2 cellular contexts compared by ENCODE assay signal in the genomic region with DNA sequence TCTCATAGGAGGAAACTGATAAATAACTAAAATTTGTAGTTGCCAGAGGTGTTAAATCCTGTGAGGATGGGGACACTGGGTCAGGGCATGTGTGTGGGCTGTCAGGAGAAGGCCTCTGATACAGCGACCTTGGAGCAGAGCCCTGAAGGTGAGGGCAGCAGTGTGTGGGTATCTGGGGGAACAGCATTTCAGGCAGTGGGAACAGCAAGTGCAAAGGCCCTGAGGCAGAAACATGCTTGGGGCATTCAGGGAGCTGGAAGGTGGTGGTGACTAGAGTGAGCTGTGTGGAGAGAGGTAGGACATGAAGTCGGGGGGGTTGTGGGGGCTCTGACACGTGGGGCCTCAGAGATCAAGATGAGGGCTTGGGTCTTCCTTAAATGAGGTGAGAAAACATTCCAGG.
TF ChIP-seq lines count a peak whose summit lies in the region.

No MANE protein-coding gene starts in this region.

TF ChIP-seq in SK-N-SH, 30 proteins besides CTCF, POLR2A, EP300 and RAD21 (continued from another document):
- TF ChIP-seq NFIC (IDR thresholded peaks at IDR 0.05; ENCODE audit: borderline replicate concordance) (no peak), SIN3A (IDR thresholded peaks at IDR 0.05; ENCODE audit: borderline replicate concordance, low read depth, low read length) (no peak), EZH2phosphoT487 (IDR thresholded peaks at IDR 0.05; ENCODE audit: borderline replicate concordance, low read depth) (no peak), RXRA (IDR thresholded peaks at IDR 0.05; ENCODE audit: borderline replicate concordance, low read depth) (no peak), CHD2 (IDR thresholded peaks at IDR 0.05; ENCODE audit: low read length, partially characterized antibody) (no peak), SMC3 (IDR thresholded peaks at IDR 0.05; ENCODE audit: low read depth, low read length) (no peak), TEAD4 (IDR thresholded peaks at IDR 0.05; ENCODE audit: borderline replicate concordance, insufficient read depth) (no peak)
- TF ChIP-seq, protein P1, sequence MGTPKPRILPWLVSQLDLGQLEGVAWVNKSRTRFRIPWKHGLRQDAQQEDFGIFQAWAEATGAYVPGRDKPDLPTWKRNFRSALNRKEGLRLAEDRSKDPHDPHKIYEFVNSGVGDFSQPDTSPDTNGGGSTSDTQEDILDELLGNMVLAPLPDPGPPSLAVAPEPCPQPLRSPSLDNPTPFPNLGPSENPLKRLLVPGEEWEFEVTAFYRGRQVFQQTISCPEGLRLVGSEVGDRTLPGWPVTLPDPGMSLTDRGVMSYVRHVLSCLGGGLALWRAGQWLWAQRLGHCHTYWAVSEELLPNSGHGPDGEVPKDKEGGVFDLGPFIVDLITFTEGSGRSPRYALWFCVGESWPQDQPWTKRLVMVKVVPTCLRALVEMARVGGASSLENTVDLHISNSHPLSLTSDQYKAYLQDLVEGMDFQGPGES (IDR thresholded peaks at IDR 0.05; ENCODE audit: low read depth, low read length) = no peak

TF ChIP-seq in SK-N-SH treated with all-trans-retinoic acid at 6 μM for 48 hours, 23 proteins besides CTCF, POLR2A, EP300 and RAD21 (continued from another document):
- TF ChIP-seq, protein P2, sequence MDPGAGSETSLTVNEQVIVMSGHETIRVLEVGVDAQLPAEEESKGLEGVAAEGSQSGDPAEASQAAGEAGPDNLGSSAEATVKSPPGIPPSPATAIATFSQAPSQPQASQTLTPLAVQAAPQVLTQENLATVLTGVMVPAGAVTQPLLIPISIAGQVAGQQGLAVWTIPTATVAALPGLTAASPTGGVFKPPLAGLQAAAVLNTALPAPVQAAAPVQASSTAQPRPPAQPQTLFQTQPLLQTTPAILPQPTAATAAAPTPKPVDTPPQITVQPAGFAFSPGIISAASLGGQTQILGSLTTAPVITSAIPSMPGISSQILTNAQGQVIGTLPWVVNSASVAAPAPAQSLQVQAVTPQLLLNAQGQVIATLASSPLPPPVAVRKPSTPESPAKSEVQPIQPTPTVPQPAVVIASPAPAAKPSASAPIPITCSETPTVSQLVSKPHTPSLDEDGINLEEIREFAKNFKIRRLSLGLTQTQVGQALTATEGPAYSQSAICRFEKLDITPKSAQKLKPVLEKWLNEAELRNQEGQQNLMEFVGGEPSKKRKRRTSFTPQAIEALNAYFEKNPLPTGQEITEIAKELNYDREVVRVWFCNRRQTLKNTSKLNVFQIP (CRISPR knock-in tag; IDR thresholded peaks at IDR 0.05; ENCODE audit: borderline replicate concordance, low read depth) = no peak
- TF ChIP-seq, protein P3, sequence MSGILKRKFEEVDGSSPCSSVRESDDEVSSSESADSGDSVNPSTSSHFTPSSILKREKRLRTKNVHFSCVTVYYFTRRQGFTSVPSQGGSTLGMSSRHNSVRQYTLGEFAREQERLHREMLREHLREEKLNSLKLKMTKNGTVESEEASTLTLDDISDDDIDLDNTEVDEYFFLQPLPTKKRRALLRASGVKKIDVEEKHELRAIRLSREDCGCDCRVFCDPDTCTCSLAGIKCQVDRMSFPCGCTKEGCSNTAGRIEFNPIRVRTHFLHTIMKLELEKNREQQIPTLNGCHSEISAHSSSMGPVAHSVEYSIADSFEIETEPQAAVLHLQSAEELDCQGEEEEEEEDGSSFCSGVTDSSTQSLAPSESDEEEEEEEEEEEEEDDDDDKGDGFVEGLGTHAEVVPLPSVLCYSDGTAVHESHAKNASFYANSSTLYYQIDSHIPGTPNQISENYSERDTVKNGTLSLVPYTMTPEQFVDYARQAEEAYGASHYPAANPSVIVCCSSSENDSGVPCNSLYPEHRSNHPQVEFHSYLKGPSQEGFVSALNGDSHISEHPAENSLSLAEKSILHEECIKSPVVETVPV (CRISPR knock-in tag; IDR thresholded peaks at IDR 0.05) = no peak
- TF ChIP-seq ZC3H10 (CRISPR knock-in tag; IDR thresholded peaks at IDR 0.05) (no peak), CSDC2 (CRISPR knock-in tag; IDR thresholded peaks at IDR 0.05) (no peak), ISL1 (CRISPR knock-in tag; IDR thresholded peaks at IDR 0.05) (no peak), ZFP3 (CRISPR knock-in tag; IDR thresholded peaks at IDR 0.05) (no peak), TCF4 (CRISPR knock-in tag; IDR thresholded peaks at IDR 0.05; ENCODE audit: borderline replicate concordance) (no peak), TOX (CRISPR knock-in tag; IDR thresholded peaks at IDR 0.05; ENCODE audit: borderline replicate concordance) (no peak), ZNF8 (CRISPR knock-in tag; IDR thresholded peaks at IDR 0.05) (no peak)
- TF ChIP-seq, protein P4, sequence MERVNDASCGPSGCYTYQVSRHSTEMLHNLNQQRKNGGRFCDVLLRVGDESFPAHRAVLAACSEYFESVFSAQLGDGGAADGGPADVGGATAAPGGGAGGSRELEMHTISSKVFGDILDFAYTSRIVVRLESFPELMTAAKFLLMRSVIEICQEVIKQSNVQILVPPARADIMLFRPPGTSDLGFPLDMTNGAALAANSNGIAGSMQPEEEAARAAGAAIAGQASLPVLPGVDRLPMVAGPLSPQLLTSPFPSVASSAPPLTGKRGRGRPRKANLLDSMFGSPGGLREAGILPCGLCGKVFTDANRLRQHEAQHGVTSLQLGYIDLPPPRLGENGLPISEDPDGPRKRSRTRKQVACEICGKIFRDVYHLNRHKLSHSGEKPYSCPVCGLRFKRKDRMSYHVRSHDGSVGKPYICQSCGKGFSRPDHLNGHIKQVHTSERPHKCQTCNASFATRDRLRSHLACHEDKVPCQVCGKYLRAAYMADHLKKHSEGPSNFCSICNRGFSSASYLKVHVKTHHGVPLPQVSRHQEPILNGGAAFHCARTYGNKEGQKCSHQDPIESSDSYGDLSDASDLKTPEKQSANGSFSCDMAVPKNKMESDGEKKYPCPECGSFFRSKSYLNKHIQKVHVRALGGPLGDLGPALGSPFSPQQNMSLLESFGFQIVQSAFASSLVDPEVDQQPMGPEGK (CRISPR knock-in tag; IDR thresholded peaks at IDR 0.05; ENCODE audit: borderline replicate concordance) = no peak
- TF ChIP-seq, protein P5, sequence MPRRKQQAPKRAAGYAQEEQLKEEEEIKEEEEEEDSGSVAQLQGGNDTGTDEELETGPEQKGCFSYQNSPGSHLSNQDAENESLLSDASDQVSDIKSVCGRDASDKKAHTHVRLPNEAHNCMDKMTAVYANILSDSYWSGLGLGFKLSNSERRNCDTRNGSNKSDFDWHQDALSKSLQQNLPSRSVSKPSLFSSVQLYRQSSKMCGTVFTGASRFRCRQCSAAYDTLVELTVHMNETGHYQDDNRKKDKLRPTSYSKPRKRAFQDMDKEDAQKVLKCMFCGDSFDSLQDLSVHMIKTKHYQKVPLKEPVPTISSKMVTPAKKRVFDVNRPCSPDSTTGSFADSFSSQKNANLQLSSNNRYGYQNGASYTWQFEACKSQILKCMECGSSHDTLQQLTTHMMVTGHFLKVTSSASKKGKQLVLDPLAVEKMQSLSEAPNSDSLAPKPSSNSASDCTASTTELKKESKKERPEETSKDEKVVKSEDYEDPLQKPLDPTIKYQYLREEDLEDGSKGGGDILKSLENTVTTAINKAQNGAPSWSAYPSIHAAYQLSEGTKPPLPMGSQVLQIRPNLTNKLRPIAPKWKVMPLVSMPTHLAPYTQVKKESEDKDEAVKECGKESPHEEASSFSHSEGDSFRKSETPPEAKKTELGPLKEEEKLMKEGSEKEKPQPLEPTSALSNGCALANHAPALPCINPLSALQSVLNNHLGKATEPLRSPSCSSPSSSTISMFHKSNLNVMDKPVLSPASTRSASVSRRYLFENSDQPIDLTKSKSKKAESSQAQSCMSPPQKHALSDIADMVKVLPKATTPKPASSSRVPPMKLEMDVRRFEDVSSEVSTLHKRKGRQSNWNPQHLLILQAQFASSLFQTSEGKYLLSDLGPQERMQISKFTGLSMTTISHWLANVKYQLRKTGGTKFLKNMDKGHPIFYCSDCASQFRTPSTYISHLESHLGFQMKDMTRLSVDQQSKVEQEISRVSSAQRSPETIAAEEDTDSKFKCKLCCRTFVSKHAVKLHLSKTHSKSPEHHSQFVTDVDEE (CRISPR knock-in tag; IDR thresholded peaks at IDR 0.05) = no peak
